Comparison of ENCODE assay signal across 8 cellular contexts in genomic region chr1:23184203-23184602, GRCh38. TPM values are rescaled to one million over a fixed set of nuclear protein-coding genes. Genes with fewer than 3 reads are reported as not detected.
A peak's percentile ranks its signal among the peaks of the same experiment; 100 is the strongest.
DNase-seq lines count a peak whose midpoint lies in the region; ATAC-seq and TF ChIP-seq lines count a peak whose summit lies in the region.
"Had no signal": no experiment of that assay in that cellular context is flagged by ENCODE, and none has a peak within 500 bp of the region (broad histone marks: within the 10 kb centered on the region; RNA-seq: fewer than 3 reads in every experiment).

No MANE protein-coding gene starts in this region.

- intact Hi-C loops in sigmoid colon (cut with DNase I), result loop anchor here (1.0 kb wide), 1 partner anchor 86 kb away; no protein-coding TSS in a partner anchor

- peak overlapping the region; percentile 10; the same call in 1 of the 2 replicates for H3K9ac ChIP-seq in ES-I3 (ENCODE audit: low read depth, low read length)

- DNase-seq in SJSA1 (ENCODE audit: low read depth in 1 of 2, low spot score in 2 of 2) (no peak), endothelial cell (ENCODE audit: low spot score) (no peak), sigmoid colon (no peak), SKM-1 treated with dmso at 0.1 percent for 144 hours (lab: John Stamatoyannopoulos, UW; ENCODE audit: unreplicated experiment) (no peak), EL (no peak)
- DNase-seq: foreskin melanocyte had no signal

- H3K4me1 ChIP-seq in ES-I3 (ENCODE audit: insufficient read depth, low read length), result peaks cover 7% of the 10 kb centered on the region; the same call in 1 of the 2 replicates
- peaks cover 13% of the 10 kb centered on the region for H3K4me1 ChIP-seq in SJSA1 (replicated peaks)
- peaks cover 0 to 7% (median 2%) of the 10 kb centered on the region in 4 donors for H3K4me1 ChIP-seq in sigmoid colon

- H3K4me1 Mint-ChIP-seq in endothelial cell (ENCODE audit: unreplicated experiment), result no peaks in the 10 kb centered on the region

- no peak for TF ChIP-seq POLR2A in sigmoid colon (IDR thresholded peaks at IDR 0.05)

- WGBS in sigmoid colon, 2 donors, result 39 to 44% methylated on average over 2 of the region's 2 CpGs

- no peaks in the 10 kb centered on the region for H3K9me3 Mint-ChIP-seq in endothelial cell (ENCODE audit: unreplicated experiment)

- H3K4me3 ChIP-seq in SJSA1, result peak overlapping the region; percentile 14
- H3K4me3 ChIP-seq in sigmoid colon, result peak overlapping the region in 3 of 4 donors; percentile 26 to 39 (median 35)

- H3K27me3 ChIP-seq in SJSA1 (replicated peaks), result no peaks in the 10 kb centered on the region
- H3K27me3 ChIP-seq in sigmoid colon, result no peaks in the 10 kb centered on the region

- no peak for TF ChIP-seq EP300 in sigmoid colon (IDR thresholded peaks at IDR 0.05)

- no peak for ATAC-seq in GM18502 (IDR thresholded peaks at IDR 0.05; ENCODE audit: poor library complexity, unreplicated experiment)

- no peak for TF ChIP-seq CTCF in endothelial cell (IDR thresholded peaks at IDR 0.05; ENCODE audit: unreplicated experiment)
- no peak for TF ChIP-seq CTCF in sigmoid colon (IDR thresholded peaks at IDR 0.05)

- peaks cover 6% of the 10 kb centered on the region for H3K27me3 Mint-ChIP-seq in endothelial cell (ENCODE audit: unreplicated experiment)

- H3K9me3 ChIP-seq in ES-I3 (ENCODE audit: control insufficient read depth, insufficient read depth, low read length), result no peaks in the 10 kb centered on the region
- H3K9me3 ChIP-seq in SJSA1 (replicated peaks), result no peaks in the 10 kb centered on the region; the same call in 1 of the 2 replicates
- H3K9me3 ChIP-seq in sigmoid colon, result no peaks in the 10 kb centered on the region

- H3K4me3 Mint-ChIP-seq in endothelial cell (ENCODE audit: unreplicated experiment), result peak overlapping the region; percentile 59

- H3K27ac Mint-ChIP-seq in endothelial cell (ENCODE audit: unreplicated experiment), result no peak overlapping the region

- H3K27ac ChIP-seq in SJSA1 (no peak overlapping the region), sigmoid colon (no peak overlapping the region)

- H3K36me3 Mint-ChIP-seq in endothelial cell (ENCODE audit: low read depth, unreplicated experiment), result no peaks in the 10 kb centered on the region

- H3K36me3 ChIP-seq in ES-I3 (ENCODE audit: insufficient read depth, low read length) (no peaks in the 10 kb centered on the region), SJSA1 (no peaks in the 10 kb centered on the region), sigmoid colon (no peaks in the 10 kb centered on the region)

RNA-seq across cellular contexts. Expression of gene LUZP1, which starts 15.5 kb away (rescaled TPM):
- 30.0 and 47.4 TPM in 2 replicates for total RNA-seq in SJSA1 (2014; rRNA removed; shearing (Covaris generic))
- total RNA-seq in endothelial cell (ENCODE audit: unreplicated experiment) (103 TPM), sigmoid colon (10 to 100 TPM; 13.3 to 20.9 (median 17.9) TPM)
- 10 to 100 TPM in 2 of 3 donors, 1 to 10 TPM in 1; 6.0 to 14.0 (median 12.7) TPM for polyA plus RNA-seq in sigmoid colon

RNA-seq across cellular contexts. Expression of gene HTR1D, which starts 33.1 kb away (rescaled TPM):
- 0.24 TPM in 1 of 2 replicates, not detected in the other for total RNA-seq in SJSA1 (2014; rRNA removed; shearing (Covaris generic))
- total RNA-seq in endothelial cell (ENCODE audit: unreplicated experiment) (0.54 TPM), sigmoid colon (not detected)
- polyA plus RNA-seq in sigmoid colon, result under 1 TPM in 2 of 3 donors, not detected in 1; 0.13 to 0.46 TPM
